33 cellular contexts compared by ENCODE assay signal in genomic region chr4:122882830-122883229, GRCh38.
"Had no signal": no experiment of that assay in that cellular context is flagged by ENCODE, and none has a peak within 500 bp of the region (broad histone marks: within the 10 kb centered on the region; RNA-seq: fewer than 3 reads in every experiment).

No MANE protein-coding gene starts in this region.

- H3K4me1 Mint-ChIP-seq: activated CD4-positive, alpha-beta T cell treated with anti-CD3 and anti-CD28 coated beads for 36 hours; activated CD8-positive, alpha-beta memory T cell treated with anti-CD3 and anti-CD28 coated beads, Interleukin-2, amount 10 ng/mL, durations not matched to agents 7 days and 5 days; nephron had no signal

- H3K36me3 Mint-ChIP-seq: activated naive CD8-positive, alpha-beta T cell had no signal

- DNase-seq: activated CD4-positive, alpha-beta T cell treated with anti-CD3 and anti-CD28 coated beads for 36 hours; activated CD4-positive, CD25-positive, alpha-beta regulatory T cell; activated CD8-positive, alpha-beta memory T cell treated with anti-CD3 and anti-CD28 coated beads, Interleukin-2, amount 10 ng/mL, durations not matched to agents 7 days and 5 days; activated CD8-positive, alpha-beta T cell treated with anti-CD3 and anti-CD28 coated beads, Interleukin-2, amount 10 ng/mL, durations not matched to agents 7 days and 5 days; activated naive CD4-positive, alpha-beta T cell treated with Interleukin-2 at 50 U/mL for 16 hours; activated T-cell treated with anti-CD3 and anti-CD28 coated beads, Interleukin-2, amount 50 U/mL, for 48 hours; anterior cingulate cortex; body of pancreas; dermis blood vessel endothelial cell; effector CD4-positive, alpha-beta T cell; esophagus squamous epithelium; gastrocnemius medialis; islet precursor cell; left ventricle myocardium superior; ovary; retina; sigmoid colon; small intestine; stimulated activated CD4-positive, alpha-beta T cell treated with anti-CD3 and anti-CD28 coated beads, Interleukin-4, amount 100 ng/mL, for 24 hours; stimulated activated CD8-positive, alpha-beta memory T cell treated with anti-CD3 and anti-CD28 coated beads, Interleukin-4, amount 100 ng/mL, for 48 hours; stimulated activated naive CD4-positive, alpha-beta T cell treated with Interleukin-2 at 50 U/mL for 16 hours; trophoblast cell; uterus had no signal

- H3K27ac ChIP-seq: body of pancreas, epithelial cell of prostate, esophagus squamous epithelium, gastrocnemius medialis, hepatocyte, neutrophil, ovary, prostate gland, sigmoid colon, thoracic aorta, uterus had no signal

- H3K36me3 ChIP-seq: gastrocnemius medialis, neutrophil, ovary, prostate gland, uterus had no signal

- H3K27me3 ChIP-seq: body of pancreas, esophagus squamous epithelium, gastrocnemius medialis, hepatocyte, neutrophil, ovary, sigmoid colon, uterus had no signal

- H3K27ac Mint-ChIP-seq: activated CD4-positive, alpha-beta T cell treated with anti-CD3 and anti-CD28 coated beads for 36 hours; activated CD8-positive, alpha-beta memory T cell treated with anti-CD3 and anti-CD28 coated beads, Interleukin-2, amount 10 ng/mL, durations not matched to agents 7 days and 5 days; activated CD8-positive, alpha-beta T cell treated with anti-CD3 and anti-CD28 coated beads, Interleukin-2, amount 10 ng/mL, durations not matched to agents 7 days and 5 days; activated naive CD8-positive, alpha-beta T cell; nephron; T-helper 2 cell treated with Interferon-gamma antibody and Interleukin-4, amounts not matched to agents 5 μg/mL and 100 μg/mL, for 36 hours had no signal

- ATAC-seq: activated CD4-positive, alpha-beta T cell treated with anti-CD3 and anti-CD28 coated beads for 36 hours; activated CD8-positive, alpha-beta memory T cell treated with anti-CD3 and anti-CD28 coated beads, Interleukin-2, amount 10 ng/mL, durations not matched to agents 7 days and 5 days; activated CD8-positive, alpha-beta T cell treated with anti-CD3 and anti-CD28 coated beads, Interleukin-2, amount 10 ng/mL, durations not matched to agents 7 days and 5 days; body of pancreas; gastrocnemius medialis; left ventricle myocardium superior had no signal

- H3K4me3 Mint-ChIP-seq: activated CD4-positive, alpha-beta T cell treated with anti-CD3 and anti-CD28 coated beads for 36 hours; activated CD8-positive, alpha-beta memory T cell treated with anti-CD3 and anti-CD28 coated beads, Interleukin-2, amount 10 ng/mL, durations not matched to agents 7 days and 5 days; activated CD8-positive, alpha-beta T cell treated with anti-CD3 and anti-CD28 coated beads, Interleukin-2, amount 10 ng/mL, durations not matched to agents 7 days and 5 days; activated naive CD8-positive, alpha-beta T cell; nephron; T-helper 2 cell treated with Interferon-gamma antibody and Interleukin-4, amounts not matched to agents 5 μg/mL and 100 μg/mL, for 36 hours had no signal

- H3K4me1 ChIP-seq: body of pancreas, esophagus squamous epithelium, gastrocnemius medialis, prostate gland, uterus had no signal

- FAIRE-seq: colon, endometrium, small intestine had no signal

- H3K4me3 ChIP-seq: body of pancreas, esophagus squamous epithelium, gastrocnemius medialis, hepatocyte, ovary, prostate gland, sigmoid colon, thoracic aorta, uterus had no signal

- H3K9me3 ChIP-seq: body of pancreas, esophagus squamous epithelium, gastrocnemius medialis, neutrophil, ovary, prostate gland, sigmoid colon, thoracic aorta, uterus had no signal
